ENCODE assay signal across 17 cellular contexts in the genomic region with DNA sequence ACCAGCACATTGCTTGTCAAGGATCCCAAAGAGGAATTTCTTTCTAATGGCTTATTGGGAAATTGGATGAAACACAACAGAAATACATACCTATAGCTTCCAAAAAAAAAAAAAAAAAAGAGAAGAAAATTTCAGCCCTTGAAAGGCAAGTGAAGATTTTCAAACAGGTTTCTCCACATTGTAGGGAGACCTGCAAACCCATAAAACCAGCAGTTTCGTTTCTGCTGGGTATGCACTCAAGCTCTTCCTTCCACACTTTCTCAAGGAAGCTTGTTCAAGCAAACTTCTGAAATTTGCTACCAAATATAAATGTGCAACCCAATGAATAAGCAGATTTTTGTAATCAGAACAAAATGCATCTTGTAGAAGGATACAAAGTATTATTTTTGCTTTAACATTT. TPM values are rescaled to one million over a fixed set of nuclear protein-coding genes. Genes with fewer than 3 reads are reported as not detected.
DNase-seq lines count a peak whose midpoint lies in the region; ATAC-seq and TF ChIP-seq lines count a peak whose summit lies in the region.
"Had no signal": no experiment of that assay in that cellular context is flagged by ENCODE, and none has a peak within 500 bp of the region (broad histone marks: within the 10 kb centered on the region; RNA-seq: fewer than 3 reads in every experiment).

No MANE protein-coding gene starts in this region.

- H3K9me3 ChIP-seq in OCI-LY7 (ENCODE audit: low read length) = peaks cover 32% of the 10 kb centered on the region; the same call in 1 of the 2 replicates
- no peaks in the 10 kb centered on the region for H3K9me3 ChIP-seq in hepatocyte (ENCODE audit: low read depth)
- H3K9me3 ChIP-seq in subcutaneous abdominal adipose tissue (ENCODE audit: control insufficient read depth in 5 of 5, low read length in 5 of 5) = peaks cover 0 to 13% (median 9%) of the 10 kb centered on the region in 5 donors
- peaks cover 6% of the 10 kb centered on the region for H3K9me3 ChIP-seq in CD8-positive, alpha-beta T cell (ENCODE audit: low read length)
- peaks cover 0 to 11% of the 10 kb centered on the region in 2 donors for H3K9me3 ChIP-seq in uterus
- peaks cover 0 to 15% (median 0%) of the 10 kb centered on the region in 4 donors for H3K9me3 ChIP-seq in upper lobe of left lung
- H3K9me3 ChIP-seq: A549 had no signal

- DNase-seq in activated CD4-positive, alpha-beta T cell treated with anti-CD3 and anti-CD28 coated beads, Interleukin-2, amount 10 ng/mL, durations not matched to agents 7 days and 5 days = no peak
- no peak for DNase-seq in activated CD4-positive, alpha-beta T cell treated with anti-CD3 and anti-CD28 coated beads for 1 hour
- DNase-seq in OCI-LY7 (ENCODE audit: low spot score) = no peak
- DNase-seq in hepatocyte (ENCODE audit: low spot score) = no peak
- no peak for DNase-seq in CD8-positive, alpha-beta T cell
- no peak for DNase-seq in uterus
- no peak for DNase-seq in upper lobe of left lung
- DNase-seq: activated CD4-positive, alpha-beta memory T cell treated with anti-CD3 and anti-CD28 coated beads, Interleukin-2, amount 10 ng/mL, durations not matched to agents 7 days and 5 days; GM23248; NCI-H187; NCI-H345 had no signal

- H3K27me3 Mint-ChIP-seq in activated CD4-positive, alpha-beta T cell treated with anti-CD3 and anti-CD28 coated beads, Interleukin-2, amount 10 ng/mL, durations not matched to agents 7 days and 5 days = peaks cover 7% of the 10 kb centered on the region
- no peaks in the 10 kb centered on the region for H3K27me3 Mint-ChIP-seq in CD8-positive, alpha-beta T cell (ENCODE audit: low read depth)

- intact Hi-C loops in OCI-LY7 (cut with micrococcal nuclease; ENCODE audit: unreplicated experiment) = no loop called here
- intact Hi-C loops in CD8-positive, alpha-beta T cell (cut with DNase I, micrococcal nuclease) = loop anchor here in 1 of 2 experiments (1.0 kb wide), 1 partner anchor 13 kb away; no protein-coding TSS in a partner anchor
- intact Hi-C loops in uterus (cut with DNase I; ENCODE audit: low total_unique reads) = no loop called here

- peaks cover 48% of the 10 kb centered on the region for H3K4me1 Mint-ChIP-seq in activated CD4-positive, alpha-beta T cell treated with anti-CD3 and anti-CD28 coated beads, Interleukin-2, amount 10 ng/mL, durations not matched to agents 7 days and 5 days
- peaks cover 35% of the 10 kb centered on the region for H3K4me1 Mint-ChIP-seq in CD8-positive, alpha-beta T cell (ENCODE audit: low read depth)

- H3K4me2 ChIP-seq in OCI-LY7 (ENCODE audit: low read length) (peak overlapping the region; percentile 22), hepatocyte (no peak overlapping the region)
- H3K4me2 ChIP-seq: A549, BLaER1 had no signal

- H3K79me2 ChIP-seq in OCI-LY7 (ENCODE audit: insufficient read depth, low read depth, low read length) = no peaks in the 10 kb centered on the region
- no peaks in the 10 kb centered on the region for H3K79me2 ChIP-seq in hepatocyte

- no peak overlapping the region for H3K9ac ChIP-seq in subcutaneous abdominal adipose tissue (ENCODE audit: low read length in 5 of 5)
- H3K9ac ChIP-seq: BLaER1, GM23248 had no signal

- H3K27me3 ChIP-seq in hepatocyte (no peaks in the 10 kb centered on the region), subcutaneous abdominal adipose tissue (ENCODE audit: control insufficient read depth in 5 of 5, insufficient read depth in 4 of 5, low read length in 5 of 5) (no peaks in the 10 kb centered on the region), uterus (no peaks in the 10 kb centered on the region), upper lobe of left lung (no peaks in the 10 kb centered on the region)
- H3K27me3 ChIP-seq in CD8-positive, alpha-beta T cell (ENCODE audit: insufficient read depth, low read length) = no peaks in the 10 kb centered on the region
- H3K27me3 ChIP-seq: BLaER1, cardiac muscle cell had no signal

- no peaks in the 10 kb centered on the region for H3K9me2 ChIP-seq in OCI-LY7 (ENCODE audit: insufficient read depth, low read length)
- no peaks in the 10 kb centered on the region for H3K9me2 ChIP-seq in hepatocyte (replicated peaks; ENCODE audit: insufficient read depth)

- no peak overlapping the region for H3K4me3 Mint-ChIP-seq in activated CD4-positive, alpha-beta T cell treated with anti-CD3 and anti-CD28 coated beads, Interleukin-2, amount 10 ng/mL, durations not matched to agents 7 days and 5 days
- H3K4me3 Mint-ChIP-seq in CD8-positive, alpha-beta T cell = no peak overlapping the region
- H3K4me3 Mint-ChIP-seq: activated CD4-positive, alpha-beta memory T cell treated with anti-CD3 and anti-CD28 coated beads, Interleukin-2, amount 10 ng/mL, durations not matched to agents 7 days and 5 days; dendritic cell treated with granulocyte-macrophage colony-stimulating factor and Interleukin-4, amounts not matched to agents 40 ng/mL and 50 ng/mL, for 4 days had no signal

- POLR2A ChIA-PET in activated CD4-positive, alpha-beta T cell treated with anti-CD3 and anti-CD28 coated beads, Interleukin-2, amount 10 ng/mL, durations not matched to agents 7 days and 5 days (lab: Charles Lee) = no interaction called here
- POLR2A ChIA-PET in OCI-LY7 (lab: Charles Lee) = interaction anchor here (0.7 to 2.7 kb wide), 11 partner anchors 10 to 462 kb away, joined by 3 to 14 read pairs (median 4); no protein-coding TSS in a partner anchor
- POLR2A ChIA-PET in CD8-positive, alpha-beta T cell (lab: Charles Lee) = interaction anchor here (0.7 kb wide), 1 partner anchor 471 kb away, joined by 6 read pairs; no protein-coding TSS in a partner anchor

- WGBS in hepatocyte (ENCODE audit: low lambda C conversion rate, missing lambda C conversion rate) = 35% methylated on average over 1 of the region's 1 CpG
- 44 to 50% methylated on average over 1 of the region's 1 CpG for WGBS in upper lobe of left lung, 2 donors

- H3K36me3 ChIP-seq in OCI-LY7 (ENCODE audit: insufficient read depth, low read length) (no peaks in the 10 kb centered on the region; the same call in 1 of the 2 replicates), hepatocyte (replicated peaks; ENCODE audit: insufficient read depth, low read depth) (no peaks in the 10 kb centered on the region), subcutaneous abdominal adipose tissue (ENCODE audit: control insufficient read depth in 5 of 5, insufficient read depth in 5 of 5, low read length in 5 of 5) (no peaks in the 10 kb centered on the region), uterus (no peaks in the 10 kb centered on the region), upper lobe of left lung (no peaks in the 10 kb centered on the region)
- H3K36me3 ChIP-seq in CD8-positive, alpha-beta T cell (ENCODE audit: insufficient read depth, low read length) = no peaks in the 10 kb centered on the region
- H3K36me3 ChIP-seq: BLaER1, cardiac muscle cell had no signal

- no peak for TF ChIP-seq POLR2A in uterus (IDR thresholded peaks at IDR 0.05)
- no peak for TF ChIP-seq POLR2A in upper lobe of left lung (IDR thresholded peaks at IDR 0.05)

- no peak for ATAC-seq in CD8-positive, alpha-beta T cell
- ATAC-seq in upper lobe of left lung (ENCODE audit: low FRiP score in 2 of 2) = no peak
- ATAC-seq: A549 had no signal

- H4K20me1 ChIP-seq in OCI-LY7 (ENCODE audit: insufficient read depth, low read length) (no peaks in the 10 kb centered on the region), hepatocyte (ENCODE audit: insufficient read depth, poor library complexity, severe bottlenecking) (no peaks in the 10 kb centered on the region)
- H4K20me1 ChIP-seq: BLaER1 had no signal

- TF ChIP-seq EP300 in upper lobe of left lung (IDR thresholded peaks at IDR 0.05) = no peak

- peaks cover 37% of the 10 kb centered on the region for H3K9me3 Mint-ChIP-seq in activated CD4-positive, alpha-beta T cell treated with anti-CD3 and anti-CD28 coated beads, Interleukin-2, amount 10 ng/mL, durations not matched to agents 7 days and 5 days
- peaks cover 3% of the 10 kb centered on the region for H3K9me3 Mint-ChIP-seq in CD8-positive, alpha-beta T cell
- H3K9me3 Mint-ChIP-seq: dendritic cell treated with granulocyte-macrophage colony-stimulating factor and Interleukin-4, amounts not matched to agents 40 ng/mL and 50 ng/mL, for 4 days had no signal

- peak overlapping the region; percentile 86 for H3K27ac Mint-ChIP-seq in activated CD4-positive, alpha-beta T cell treated with anti-CD3 and anti-CD28 coated beads, Interleukin-2, amount 10 ng/mL, durations not matched to agents 7 days and 5 days
- H3K27ac Mint-ChIP-seq in CD8-positive, alpha-beta T cell = no peak overlapping the region

- H3K36me3 Mint-ChIP-seq in activated CD4-positive, alpha-beta T cell treated with anti-CD3 and anti-CD28 coated beads, Interleukin-2, amount 10 ng/mL, durations not matched to agents 7 days and 5 days (ENCODE audit: low read depth) = peaks cover 48% of the 10 kb centered on the region
- H3K36me3 Mint-ChIP-seq in CD8-positive, alpha-beta T cell = no peaks in the 10 kb centered on the region

- peaks cover 46% of the 10 kb centered on the region for H3K4me1 ChIP-seq in OCI-LY7 (ENCODE audit: insufficient read depth, low read length, poor library complexity, severe bottlenecking)
- no peaks in the 10 kb centered on the region for H3K4me1 ChIP-seq in hepatocyte (ENCODE audit: insufficient read depth)
- H3K4me1 ChIP-seq in subcutaneous abdominal adipose tissue (ENCODE audit: control insufficient read depth in 5 of 5, insufficient read depth in 5 of 5, low read length in 5 of 5) = peaks cover 0 to 24% (median 2%) of the 10 kb centered on the region in 5 donors
- H3K4me1 ChIP-seq in CD8-positive, alpha-beta T cell (ENCODE audit: insufficient read depth, low read length) = peaks cover 34% of the 10 kb centered on the region
- no peaks in the 10 kb centered on the region for H3K4me1 ChIP-seq in uterus
- peaks cover 0 to 11% (median 0%) of the 10 kb centered on the region in 4 donors for H3K4me1 ChIP-seq in upper lobe of left lung
- H3K4me1 ChIP-seq: A549 had no signal

- H3K4me3 ChIP-seq in OCI-LY7 (ENCODE audit: low read depth, low read length, poor library complexity, severe bottlenecking) (no peak overlapping the region), hepatocyte (no peak overlapping the region), subcutaneous abdominal adipose tissue (ENCODE audit: low read depth in 1 of 5, low read length in 5 of 5) (no peak overlapping the region), uterus (no peak overlapping the region), upper lobe of left lung (no peak overlapping the region)
- H3K4me3 ChIP-seq in CD8-positive, alpha-beta T cell (ENCODE audit: low read depth, low read length) = no peak overlapping the region
- H3K4me3 ChIP-seq: A549, BLaER1, cardiac muscle cell, GM23248 had no signal

- BruUV-seq in OCI-LY7 (replicated peaks; lab: Mats Ljungman, UMichigan) = no TSS peak

- CTCF ChIA-PET in activated CD4-positive, alpha-beta T cell treated with anti-CD3 and anti-CD28 coated beads, Interleukin-2, amount 10 ng/mL, durations not matched to agents 7 days and 5 days (lab: Charles Lee) = interaction anchor here (0.7 to 2.7 kb wide), 9 partner anchors 10 to 90 kb away, joined by 3 to 10 read pairs (median 4); partner anchors contain the start of gene SH3BP5
- CTCF ChIA-PET in OCI-LY7 (lab: Charles Lee; ENCODE audit: unreplicated experiment) = no interaction called here
- CTCF ChIA-PET in CD8-positive, alpha-beta T cell (lab: Charles Lee) = interaction anchor here (0.7 to 2.5 kb wide), 3 partner anchors 79 to 258 kb away, joined by 4 to 18 read pairs (median 5); no protein-coding TSS in a partner anchor

- no peak overlapping the region for H3K27ac ChIP-seq in OCI-LY7 (ENCODE audit: low read depth, low read length, poor library complexity, severe bottlenecking)
- H3K27ac ChIP-seq in hepatocyte = peak overlapping the region; percentile 39
- peak overlapping the region; percentile 13 for H3K27ac ChIP-seq in subcutaneous abdominal adipose tissue (ENCODE audit: low read depth, low read length)
- H3K27ac ChIP-seq in CD8-positive, alpha-beta T cell (ENCODE audit: low read depth, low read length) = no peak overlapping the region
- H3K27ac ChIP-seq in uterus = no peak overlapping the region
- no peak overlapping the region for H3K27ac ChIP-seq in upper lobe of left lung
- H3K27ac ChIP-seq: A549, BLaER1, cardiac muscle cell, GM23248, HL-60 had no signal

- peak overlapping the region; percentile 86; the same call in 1 of the 2 replicates for H2AFZ ChIP-seq in OCI-LY7 (ENCODE audit: low read length)
- H2AFZ ChIP-seq in hepatocyte = no peak overlapping the region
- H2AFZ ChIP-seq: GM23248 had no signal

- no peak for TF ChIP-seq CTCF in OCI-LY7 (conservative IDR thresholded peaks at IDR 0.05; ENCODE audit: low read length)
- no peak for TF ChIP-seq CTCF in hepatocyte (IDR thresholded peaks at IDR 0.05; ENCODE audit: poor library complexity)
- TF ChIP-seq CTCF in CD8-positive, alpha-beta T cell (IDR thresholded peaks at IDR 0.05) = no peak
- TF ChIP-seq CTCF in uterus (IDR thresholded peaks at IDR 0.05) = no peak
- no peak for TF ChIP-seq CTCF in upper lobe of left lung (IDR thresholded peaks at IDR 0.05)

RNA-seq across cellular contexts. Expression of gene SH3BP5, which starts 15.9 kb away (rescaled TPM):
- total RNA-seq in activated CD4-positive, alpha-beta T cell treated with anti-CD3 and anti-CD28 coated beads, Interleukin-2, amount 10 ng/mL, durations not matched to agents 7 days and 5 days = 10 to 100 TPM; 33.8 to 38.2 TPM
- total RNA-seq in OCI-LY7 (2014; rRNA removed; shearing (Covaris generic)) = 15.1 and 15.7 TPM in 2 replicates
- total RNA-seq in OCI-LY7 (2022) = 24.8 and 31.3 TPM in 2 replicates
- total RNA-seq in hepatocyte = 16.3 and 19.9 TPM in 2 replicates
- 15.9 and 17.0 TPM in 2 replicates for polyA plus RNA-seq in hepatocyte
- 1 to 10 TPM; 4.4 to 5.9 TPM for total RNA-seq in CD8-positive, alpha-beta T cell
- total RNA-seq in uterus = 100 to 1,000 TPM in 1 of 4 donors, 10 to 100 TPM in 3; 58.8 to 154 (median 75.5) TPM
- 100 to 1,000 TPM in 2 of 6 donors, 10 to 100 TPM in 4; 83.8 to 150 (median 94.7) TPM for total RNA-seq in upper lobe of left lung

Comparison
In these comparisons a context has a peak if more than half of its experiments do, and no peak if none do; other contexts are left out.
1. H3K27ac ChIP-seq: peak in hepatocyte (single experiment) and subcutaneous abdominal adipose tissue (single experiment); none in OCI-LY7 (single experiment), CD8-positive, alpha-beta T cell (single experiment), uterus (0 of 2) and upper lobe of left lung (0 of 4).